ENCODE assay signal across 23 cellular contexts in the genomic region with DNA sequence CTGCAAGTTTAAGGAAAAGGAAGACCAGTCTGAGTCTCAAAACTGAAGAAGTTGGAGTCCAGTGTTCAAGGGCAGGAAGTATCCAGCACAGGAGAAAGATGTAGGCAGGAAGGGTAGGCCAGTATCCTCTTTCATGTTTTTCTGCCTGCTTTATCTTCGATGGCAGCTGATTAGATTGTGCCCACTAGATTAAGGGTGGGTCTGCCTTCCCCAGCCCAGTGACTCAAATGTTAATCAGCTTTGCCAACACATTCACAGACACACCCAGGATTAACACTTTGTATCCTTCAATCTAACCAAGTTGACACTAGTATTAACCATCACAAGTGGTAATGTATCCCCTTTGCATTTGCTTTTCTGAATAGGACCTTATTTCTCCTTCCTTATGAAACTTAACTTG.
A peak's percentile ranks its signal among the peaks of the same experiment; 100 is the strongest.
DNase-seq lines count a peak whose midpoint lies in the region; ATAC-seq, FAIRE-seq and TF ChIP-seq lines count a peak whose summit lies in the region.
"Had no signal": no experiment of that assay in that cellular context is flagged by ENCODE, and none has a peak within 500 bp of the region (broad histone marks: within the 10 kb centered on the region; RNA-seq: fewer than 3 reads in every experiment).

No MANE protein-coding gene starts in this region.

- no peak overlapping the region for H3K27ac ChIP-seq in osteoblast (ENCODE audit: low read depth, low read length)
- H3K27ac ChIP-seq: C4-2B, GM23248, KMS-11 had no signal

- peak overlapping the region; percentile 22 for H2AFZ ChIP-seq in osteoblast (ENCODE audit: low read length)
- H2AFZ ChIP-seq: GM23248 had no signal

- FAIRE-seq in D721Med (lab: Jason Lieb, UNC) (peak; percentile 41), bronchial epithelial cell (lab: Jason Lieb, UNC) (no peak)

- H3K4me3 ChIP-seq in bronchial epithelial cell (ENCODE audit: low read depth, low read length) (no peak overlapping the region), osteoblast (ENCODE audit: insufficient read depth, low read length) (no peak overlapping the region)
- H3K4me3 ChIP-seq: GM23248 had no signal

- ATAC-seq in GM18858 (IDR thresholded peaks at IDR 0.05; ENCODE audit: unreplicated experiment) (no peak), GM21786 (IDR thresholded peaks at IDR 0.05; ENCODE audit: unreplicated experiment) (no peak)
- ATAC-seq: CD8-positive, alpha-beta T cell; T-cell had no signal

- no peaks in the 10 kb centered on the region for H3K9me3 ChIP-seq in osteoblast (ENCODE audit: low read depth, low read length)
- H3K9me3 ChIP-seq: Caco-2 had no signal

- H3K4me1 ChIP-seq in osteoblast (ENCODE audit: insufficient read depth, low read length), result no peaks in the 10 kb centered on the region
- H3K4me1 ChIP-seq: Caco-2 had no signal

- no peak overlapping the region for H3K4me2 ChIP-seq in osteoblast (ENCODE audit: insufficient read depth, low read length)

- TF ChIP-seq CTCF in D721Med (IDR thresholded peaks at IDR 0.05; ENCODE audit: insufficient read depth, missing control alignments) (no peak), bronchial epithelial cell (IDR thresholded peaks at IDR 0.05; ENCODE audit: insufficient read depth, low read length, severe bottlenecking) (no peak), osteoblast (IDR thresholded peaks at IDR 0.05; ENCODE audit: extremely low read depth, low read depth, low read length) (no peak)

- no peaks in the 10 kb centered on the region for H4K20me1 ChIP-seq in osteoblast (ENCODE audit: insufficient read depth, low read length)

- H3K27me3 ChIP-seq in bronchial epithelial cell (ENCODE audit: control insufficient read depth, insufficient read depth, low read length), result no peaks in the 10 kb centered on the region
- no peaks in the 10 kb centered on the region for H3K27me3 ChIP-seq in osteoblast (ENCODE audit: insufficient read depth, low read length)

- no peaks in the 10 kb centered on the region for H3K79me2 ChIP-seq in osteoblast (ENCODE audit: insufficient read depth, low read length)

- H3K36me3 ChIP-seq in bronchial epithelial cell (ENCODE audit: control insufficient read depth, insufficient read depth, low read length) (no peaks in the 10 kb centered on the region), osteoblast (ENCODE audit: insufficient read depth, low read length) (no peaks in the 10 kb centered on the region)

- DNase-seq in D721Med (ENCODE audit: insufficient read length, low spot score) (no peak), HT1080 (ENCODE audit: low read depth) (peak; percentile 23), bronchial epithelial cell (ENCODE audit: low read depth) (peak; percentile 74), osteoblast (ENCODE audit: insufficient read length, low spot score, missing footprints) (no peak), NCI-H446 (lab: John Stamatoyannopoulos, UW) (no peak)
- DNase-seq: Caco-2; CD8-positive, alpha-beta T cell; DMS79 treated with DMSO at 0.1 percent for 48 hours; GM23248; H7; MM.1S; NCI-H1694; NCI-H2029 treated with DMSO at 0.1 percent for 48 hours; NCI-H510A treated with DMSO at 0.1 percent for 48 hours; NCI-H748 treated with DMSO at 0.1 percent for 48 hours; NK-92 treated with Interleukin-12 subunit alpha and Interleukin-12 subunit beta, amount 100 ng/mL, for 24 hours; RPMI8226; SHP77; T-cell had no signal

Comparison
In these comparisons a context has a peak if more than half of its experiments do, and no peak if none do; other contexts are left out.
1. DNase-seq: peak in HT1080 (single experiment) and bronchial epithelial cell (single experiment); none in D721Med (single experiment), osteoblast (single experiment) and NCI-H446 (0 of 2).